In genomic region chr11:1395773-1396374, GRCh38 we compare ENCODE assay signal across 21 cellular contexts.
"Had no signal": no experiment of that assay in that cellular context is flagged by ENCODE, and none has a peak within 500 bp of the region (broad histone marks: within the 10 kb centered on the region; RNA-seq: fewer than 3 reads in every experiment).

No MANE protein-coding gene starts in this region.

- ATAC-seq: activated naive CD4-positive, alpha-beta T cell treated with anti-CD3 and anti-CD28 coated beads, Interleukin-2, amount 50 U/mL, for 72 hours; activated T-helper 17 cell treated with anti-CD3 and anti-CD28 coated beads, Interleukin-2, amount 50 U/mL, for 72 hours; gastrocnemius medialis; left cardiac atrium had no signal

- H3K4me1 Mint-ChIP-seq: activated T-helper 17 cell treated with anti-CD3 and anti-CD28 coated beads, Interleukin-2, amount 50 U/mL, for 72 hours; nephron progenitor cell had no signal

- H3K4me1 ChIP-seq: gastrocnemius medialis had no signal

- H3K36me3 Mint-ChIP-seq: activated naive CD4-positive, alpha-beta T cell treated with anti-CD3 and anti-CD28 coated beads, Interleukin-2, amount 50 U/mL, for 72 hours; memory B cell had no signal

- H3K27ac Mint-ChIP-seq: activated naive CD4-positive, alpha-beta T cell treated with anti-CD3 and anti-CD28 coated beads, Interleukin-2, amount 50 U/mL, for 72 hours; activated T-cell treated with anti-CD3 and anti-CD28 coated beads, Interleukin-2, amount 50 U/mL, for 24 hours; activated T-helper 17 cell treated with anti-CD3 and anti-CD28 coated beads, Interleukin-2, amount 50 U/mL, for 72 hours; memory B cell; nephron progenitor cell had no signal

- H3K9me3 Mint-ChIP-seq: activated naive CD4-positive, alpha-beta T cell treated with anti-CD3 and anti-CD28 coated beads, Interleukin-2, amount 50 U/mL, for 72 hours; activated T-cell treated with anti-CD3 and anti-CD28 coated beads, Interleukin-2, amount 50 U/mL, for 24 hours; activated T-helper 17 cell treated with anti-CD3 and anti-CD28 coated beads, Interleukin-2, amount 50 U/mL, for 72 hours; central memory CD8-positive, alpha-beta T cell; memory B cell had no signal

- H3K4me3 ChIP-seq: ascending aorta, colonic mucosa, esophagus squamous epithelium, gastrocnemius medialis had no signal

- DNase-seq: activated CD4-positive, alpha-beta T cell treated with anti-CD3 and anti-CD28 coated beads, Interleukin-2, amount 50 U/mL, for 1 hour; activated CD4-positive, CD25-positive, alpha-beta regulatory T cell treated with anti-CD3 and anti-CD28 coated beads, Interleukin-2, amount 50 U/mL, for 72 hours; activated CD8-positive, alpha-beta memory T cell treated with anti-CD3 and anti-CD28 coated beads, Interleukin-2, amount 50 U/mL, for 4 hours; activated T-cell treated with anti-CD3 and anti-CD28 coated beads, Interleukin-2, amount 50 U/mL, for 24 hours; brain microvascular endothelial cell; colonic mucosa; esophagus squamous epithelium; gastrocnemius medialis; left cardiac atrium; nephron progenitor cell; occipital lobe; retina; stimulated activated CD4-positive, alpha-beta T cell treated with anti-CD3 and anti-CD28 coated beads, Interleukin-2, amount 100 ng/mL, for 48 hours; stimulated activated CD8-positive, alpha-beta memory T cell treated with anti-CD3 and anti-CD28 coated beads, Interleukin-4, amount 100 ng/mL, for 48 hours; stimulated activated naive CD4-positive, alpha-beta T cell; WERI-Rb-1 had no signal

- H3K4me3 Mint-ChIP-seq: activated T-cell treated with anti-CD3 and anti-CD28 coated beads, Interleukin-2, amount 50 U/mL, for 24 hours; activated T-helper 17 cell treated with anti-CD3 and anti-CD28 coated beads, Interleukin-2, amount 50 U/mL, for 72 hours; central memory CD8-positive, alpha-beta T cell; memory B cell; nephron progenitor cell had no signal

- H3K9me3 ChIP-seq: ascending aorta, colonic mucosa, esophagus squamous epithelium, gastrocnemius medialis had no signal

- H3K36me3 ChIP-seq: ascending aorta, brain microvascular endothelial cell, colonic mucosa, esophagus squamous epithelium, gastrocnemius medialis had no signal

- H3K27ac ChIP-seq: ascending aorta, brain microvascular endothelial cell, colonic mucosa, esophagus squamous epithelium, gastrocnemius medialis, WERI-Rb-1 had no signal
